8 cellular contexts compared by ENCODE assay signal in genomic region chr12:109998904-109999648, GRCh38. TPM values are rescaled to one million over a fixed set of nuclear protein-coding genes. Genes with fewer than 3 reads are reported as not detected.
DNase-seq lines count a peak whose midpoint lies in the region; ATAC-seq and TF ChIP-seq lines count a peak whose summit lies in the region.

TSS of gene ANKRD13A (plus strand) at chr12:109999430. CDS start at chr12:109999689, 259 bp downstream.

- H3K36me3 Mint-ChIP-seq in T-helper 1 cell treated with Interleukin-12 subunit alpha and Interleukin-12 subunit beta and Interleukin-4 antibody, amounts not matched to agents 30 μg/mL and 1 μg/mL, for 36 hours (ENCODE audit: low read depth) = peaks cover 17% of the 10 kb centered on the region

- H3K9me3 ChIP-seq in upper lobe of left lung = no peaks in the 10 kb centered on the region

- H3K36me3 ChIP-seq in upper lobe of left lung = peaks cover 0 to 7% (median 0%) of the 10 kb centered on the region in 4 donors

- CTCF ChIA-PET in GM10248 (lab: Yijun Ruan, JAX) = interaction anchor here (1.3 to 1.6 kb wide), 2 partner anchors 12 to 603 kb away, joined by 3 to 6 read pairs; no protein-coding TSS in a partner anchor

- ATAC-seq in HG02852 (IDR thresholded peaks at IDR 0.05; ENCODE audit: unreplicated experiment) (peak; percentile 49), left cardiac atrium (peak; percentile 87 to 88), upper lobe of left lung (ENCODE audit: low FRiP score in 2 of 2) (peak; percentile 94 to 96)

- peaks cover 44% of the 10 kb centered on the region for H3K4me1 Mint-ChIP-seq in T-helper 1 cell treated with Interleukin-12 subunit alpha and Interleukin-12 subunit beta and Interleukin-4 antibody, amounts not matched to agents 30 μg/mL and 1 μg/mL, for 36 hours (ENCODE audit: low read depth)

- peaks cover 46 to 68% (median 55%) of the 10 kb centered on the region in 4 donors for H3K4me1 ChIP-seq in upper lobe of left lung

- WGBS in upper lobe of left lung, 2 donors = 0 to 1% methylated on average over 10 to 59 of the region's 62 CpGs

- TF ChIP-seq POLR2A in upper lobe of left lung (IDR thresholded peaks at IDR 0.05) = peak in 3 of 4 donors; percentile 94 to 97 (median 94)

- no peaks in the 10 kb centered on the region for H3K27me3 ChIP-seq in upper lobe of left lung

- H3K27ac Mint-ChIP-seq in T-helper 1 cell treated with Interleukin-12 subunit alpha and Interleukin-12 subunit beta and Interleukin-4 antibody, amounts not matched to agents 30 μg/mL and 1 μg/mL, for 36 hours = peak within 1 kb of the TSS; percentile 96

- H3K4me3 Mint-ChIP-seq in T-helper 1 cell treated with Interleukin-12 subunit alpha and Interleukin-12 subunit beta and Interleukin-4 antibody, amounts not matched to agents 30 μg/mL and 1 μg/mL, for 36 hours = peak within 1 kb of the TSS; percentile 98

- H3K27me3 Mint-ChIP-seq in T-helper 1 cell treated with Interleukin-12 subunit alpha and Interleukin-12 subunit beta and Interleukin-4 antibody, amounts not matched to agents 30 μg/mL and 1 μg/mL, for 36 hours (ENCODE audit: low read depth) = no peaks in the 10 kb centered on the region

- TF ChIP-seq CTCF in GM10248 (IDR thresholded peaks at IDR 0.05; ENCODE audit: control extremely low read depth, extremely low read depth, low read depth, missing control alignments) (no peak), upper lobe of left lung (IDR thresholded peaks at IDR 0.05) (no peak)

- no peaks in the 10 kb centered on the region for H3K9me3 Mint-ChIP-seq in T-helper 1 cell treated with Interleukin-12 subunit alpha and Interleukin-12 subunit beta and Interleukin-4 antibody, amounts not matched to agents 30 μg/mL and 1 μg/mL, for 36 hours

- POLR2A ChIA-PET in GM10248 (lab: Yijun Ruan, JAX) = no interaction called here

- TF ChIP-seq EP300 in upper lobe of left lung (IDR thresholded peaks at IDR 0.05) = peak in 1 of 4 donors; percentile 14

- peak within 1 kb of the TSS; percentile 86 to 98 (median 90) for H3K4me3 ChIP-seq in upper lobe of left lung

- peak within 1 kb of the TSS; percentile 64 to 95 (median 89) for H3K27ac ChIP-seq in upper lobe of left lung

- peak; percentile 87 for DNase-seq in GM10248 (ENCODE audit: extremely low spot score)
- DNase-seq in NCI-H1694 treated with DMSO at 0.1 percent for 48 hours (lab: John Stamatoyannopoulos, UW) = peak; percentile 48
- DNase-seq in amniotic stem cell (lab: John Stamatoyannopoulos, UW) = peak; percentile 73
- DNase-seq in left cardiac atrium = peak; percentile 91
- DNase-seq in posterior vena cava (ENCODE audit: low spot score) = peak; percentile 97
- peak; percentile 94 to 95 for DNase-seq in upper lobe of left lung

- intact Hi-C loops in left cardiac atrium (cut with DNase I) (no loop called here), posterior vena cava (cut with DNase I) (loop anchor here in 1 of 2 donors (5.0 kb wide), 1 partner anchor 492 kb away; no protein-coding TSS in a partner anchor)

RNA-seq across cellular contexts. Expression of gene ANKRD13A, which starts in this region (rescaled TPM):
- total RNA-seq in left cardiac atrium (10 to 100 TPM; 18.7 to 20.4 TPM), posterior vena cava (10 to 100 TPM; 54.0 to 55.2 TPM), upper lobe of left lung (100 to 1,000 TPM in 2 of 6 donors, 10 to 100 TPM in 4; 58.9 to 166 (median 74.6) TPM)

Comparison
In these comparisons a context has a peak if more than half of its experiments do, and no peak if none do; other contexts are left out.
1. Peak in every context shown above with its lines: DNase-seq, ATAC-seq, H3K4me3 ChIP-seq and H3K27ac ChIP-seq.